In genomic region chr6:100228437-100229424, GRCh38 we compare ENCODE assay signal across 1 cellular context.
A peak's percentile ranks its signal among the peaks of the same experiment; 100 is the strongest.
TF ChIP-seq lines count a peak whose summit lies in the region.

No MANE protein-coding gene starts in this region.

TF ChIP-seq in HEK293, 187 proteins besides CTCF, POLR2A, EP300 and RAD21 (continued from another document):
- TF ChIP-seq ZNF600 (tag by site-specific recombination; IDR thresholded peaks at IDR 0.05) (peak; percentile 65), ZNF449 (tag by site-specific recombination; IDR thresholded peaks at IDR 0.05) (peak; percentile 47; the same call in 1 of the 2 replicates), SP2 (tag by site-specific recombination; IDR thresholded peaks at IDR 0.05) (peak; percentile 41; the same call in 1 of the 2 replicates), ZSCAN30 (tag by site-specific recombination; IDR thresholded peaks at IDR 0.05) (peak; percentile 91), ZNF561 (tag by site-specific recombination; IDR thresholded peaks at IDR 0.05; ENCODE audit: borderline replicate concordance) (0 out of 2 replicates have a peak, but pooled peaks have one; percentile 33), ZNF707 (tag by site-specific recombination; IDR thresholded peaks at IDR 0.05) (no peak), ZNF629 (tag by site-specific recombination; IDR thresholded peaks at IDR 0.05) (peak; percentile 94), ZBTB26 (tag by site-specific recombination; optimal IDR thresholded peaks at IDR 0.05) (peak; percentile 59), ZBTB8A (tag by site-specific recombination; IDR thresholded peaks at IDR 0.05) (peak; percentile 49)
TF ChIP-seq in HEK293: peak in this region for 24.
